27 cellular contexts compared by ENCODE assay signal in genomic region chr13:24036115-24036514, GRCh38.
DNase-seq lines count a peak whose midpoint lies in the region; ATAC-seq, FAIRE-seq and TF ChIP-seq lines count a peak whose summit lies in the region.
"Had no signal": no experiment of that assay in that cellular context is flagged by ENCODE, and none has a peak within 500 bp of the region (broad histone marks: within the 10 kb centered on the region; RNA-seq: fewer than 3 reads in every experiment).

No MANE protein-coding gene starts in this region.

- H2BK20ac ChIP-seq in H1 (ENCODE audit: low read length) = no peak overlapping the region

- no peak overlapping the region for H2AFZ ChIP-seq in H1 (ENCODE audit: low read length)

- no peaks in the 10 kb centered on the region for H3K23me2 ChIP-seq in H1 (ENCODE audit: low read depth, low read length)

- no peak for TF ChIP-seq EP300 in H1 (IDR thresholded peaks at IDR 0.05; ENCODE audit: borderline replicate concordance in 1 of 2, low read depth in 2 of 2, low read length in 2 of 2)
- no peak for TF ChIP-seq EP300 in transverse colon (IDR thresholded peaks at IDR 0.05; ENCODE audit: low read depth)

- H3K27me3 ChIP-seq in right cardiac atrium (ENCODE audit: control insufficient read depth, insufficient read depth) (no peaks in the 10 kb centered on the region), H1 (replicated peaks in 1 of 4; ENCODE audit: control insufficient read depth in 3 of 4, extremely low read depth in 1 of 4, insufficient read depth in 3 of 4, low read length in 3 of 4) (peaks cover 1 to 27% (median 22%) of the 10 kb centered on the region in 4 experiments), mesendoderm (ENCODE audit: insufficient read depth, low read length, poor library complexity) (no peaks in the 10 kb centered on the region), transverse colon (no peaks in the 10 kb centered on the region)

- in situ Hi-C loops in transverse colon (cut with MboI; ENCODE audit: low pct_ligation_motif_present in 1 of 4, low pct_unique_long_range_greater_than_20kb in 1 of 4, low sequenced_read_pairs in 3 of 4) = no loop called here

- intact Hi-C loops in Right ventricle myocardium inferior (cut with DNase I) = no loop called here
- intact Hi-C loops in right cardiac atrium (cut with DNase I) = no loop called here
- intact Hi-C loops in transverse colon (cut with DNase I; ENCODE audit: low total_unique reads) = no loop called here

- CTCF ChIA-PET in H1 (lab: Charles Lee; ENCODE audit: partially characterized antibody) = interaction anchor here (1.6 to 3.4 kb wide), 2 partner anchors 15 to 17 kb away, joined by 3 to 8 read pairs; no protein-coding TSS in a partner anchor

- POLR2A ChIA-PET in H1 (lab: Charles Lee; ENCODE audit: partially characterized antibody) = no interaction called here

- H2BK120ac ChIP-seq in H1 (replicated peaks; ENCODE audit: low read depth, low read length) = no peak overlapping the region
- H2BK120ac ChIP-seq in mesendoderm (ENCODE audit: low read depth, low read length) = no peak overlapping the region

- H3K4ac ChIP-seq in H1 (replicated peaks; ENCODE audit: insufficient read length, low read depth, low read length) (no peak overlapping the region), mesendoderm (ENCODE audit: low read depth, low read length) (no peak overlapping the region)

- H4K20me1 ChIP-seq in H1 (replicated peaks in 1 of 2; ENCODE audit: control insufficient read depth in 1 of 2, insufficient read depth in 2 of 2, low read length in 2 of 2) = no peaks in the 10 kb centered on the region

- H3K56ac ChIP-seq in H1 (replicated peaks; ENCODE audit: insufficient read length, low read depth, low read length) (no peak overlapping the region), mesendoderm (ENCODE audit: low read length) (no peak overlapping the region)

- H3K4me3 ChIP-seq in right cardiac atrium (ENCODE audit: low read length) (no peak overlapping the region), H1 (ENCODE audit: extremely low read depth in 1 of 4, insufficient read depth in 2 of 4, low read depth in 3 of 4, low read length in 4 of 4) (no peak overlapping the region), mesendoderm (ENCODE audit: low read length) (no peak overlapping the region), transverse colon (no peak overlapping the region)
- H3K4me3 ChIP-seq: mucosa of descending colon, prostate gland had no signal

- H3K9ac ChIP-seq in H1 (replicated peaks in 1 of 4; ENCODE audit: extremely low read depth in 1 of 4, low read depth in 3 of 4, low read length in 3 of 4) (no peak overlapping the region), mesendoderm (ENCODE audit: low read length) (no peak overlapping the region)

- TF ChIP-seq CTCF in H1 (IDR thresholded peaks at IDR 0.05; ENCODE audit: control extremely low read depth in 1 of 3, insufficient read depth in 1 of 3, low read depth in 1 of 3, low read length in 3 of 3) = no peak
- no peak for TF ChIP-seq CTCF in transverse colon (IDR thresholded peaks at IDR 0.05)

- no peak for TF ChIP-seq RAD21 in H1 (IDR thresholded peaks at IDR 0.05 in 1 of 2, conservative IDR thresholded peaks at IDR 0.05 in 1 of 2; ENCODE audit: low read depth in 2 of 2, low read length in 2 of 2)

- ATAC-seq in Right ventricle myocardium inferior (peak; percentile 35), right cardiac atrium (no peak), HG03045 (IDR thresholded peaks at IDR 0.05; ENCODE audit: unreplicated experiment) (no peak)
- ATAC-seq: left colon, mucosa of descending colon, T-cell had no signal

- no peaks in the 10 kb centered on the region for H3K79me1 ChIP-seq in H1 (ENCODE audit: low read depth, low read length)
- H3K79me1 ChIP-seq in mesendoderm (ENCODE audit: low read length) = no peaks in the 10 kb centered on the region

- FAIRE-seq in H1 (lab: Jason Lieb, UNC) = no peak

- 60% methylated on average over 2 of the region's 2 CpGs for WGBS in right cardiac atrium
- 84% methylated on average over 2 of the region's 2 CpGs; no CpG with 5 or more reads in 1 of the 2 experiments for WGBS in H1 (ENCODE audit: extremely low coverage in 1 of 2, insufficient coverage in 1 of 2, insufficient read length in 1 of 2, insufficient replicate concordance in 2 of 2, low coverage in 1 of 2, low lambda C conversion rate in 2 of 2, missing lambda C conversion rate in 1 of 2), 2 experiments
- WGBS in mesendoderm (ENCODE audit: extremely low coverage, insufficient coverage, low lambda C conversion rate) = no CpG with 5 or more reads among the region's 2 CpGs
- WGBS in transverse colon (ENCODE audit: low coverage in 1 of 2), 2 donors = 71 to 90% methylated on average over 2 of the region's 2 CpGs

- H3K23ac ChIP-seq in H1 (ENCODE audit: insufficient read length) = no peak overlapping the region
- H3K23ac ChIP-seq in mesendoderm (ENCODE audit: low read length) = no peak overlapping the region

- no peak for TF ChIP-seq POLR2A in H1 (IDR thresholded peaks at IDR 0.05; ENCODE audit: control extremely low read depth in 1 of 2, low read depth in 2 of 2, low read length in 2 of 2)
- no peak for TF ChIP-seq POLR2A in transverse colon (IDR thresholded peaks at IDR 0.05)

- H2AK5ac ChIP-seq in H1 (ENCODE audit: low read depth, low read length) = no peak overlapping the region
- no peak overlapping the region for H2AK5ac ChIP-seq in mesendoderm (ENCODE audit: low read length)

- no peak overlapping the region for H4K8ac ChIP-seq in H1 (ENCODE audit: extremely low read depth, insufficient read depth, low read length)
- no peak overlapping the region for H4K8ac ChIP-seq in mesendoderm (ENCODE audit: low read depth, low read length)

- H2BK5ac ChIP-seq in H1 (ENCODE audit: low read depth, low read length) = no peak overlapping the region
- no peak overlapping the region for H2BK5ac ChIP-seq in mesendoderm (ENCODE audit: low read length)

- no peak for DNase-seq in Right ventricle myocardium inferior (ENCODE audit: missing footprints)
- no peak for DNase-seq in right cardiac atrium
- DNase-seq in H1 (ENCODE audit: low read depth in 1 of 2, low spot score in 2 of 2) = no peak
- DNase-seq in mesendoderm = peak; percentile 53
- DNase-seq in T-helper 9 cell = no peak
- DNase-seq in transverse colon = no peak
- DNase-seq in mesenteric fat pad (ENCODE audit: low spot score) = no peak
- DNase-seq: activated CD4-positive, alpha-beta T cell treated with anti-CD3 and anti-CD28 coated beads for 4 hours; activated naive CD4-positive, alpha-beta T cell treated with Interleukin-2 at 50 U/mL for 16 hours; activated T-cell treated with anti-CD3 and anti-CD28 coated beads, Interleukin-2, amount 50 U/mL, for 48 hours; CD8-positive, alpha-beta memory T cell; cerebellar nuclear complex; DMS153; effector memory CD4-positive, alpha-beta T cell; GF-D8; left colon; mucosa of descending colon; NCI-H1092; NCI-H1930; NCI-H226; NCI-H82; SHP77; stimulated activated CD4-positive, alpha-beta T cell treated with anti-CD3 and anti-CD28 coated beads, Interleukin-1b, Interleukin-23, amount 100 ng/mL, for 48 hours; T-cell had no signal

- no peaks in the 10 kb centered on the region for H3K79me2 ChIP-seq in H1 (ENCODE audit: control insufficient read depth in 1 of 2, insufficient read depth in 2 of 2, low read length in 2 of 2)
- H3K79me2 ChIP-seq in mesendoderm (ENCODE audit: control insufficient read depth, insufficient read depth, low read length) = no peaks in the 10 kb centered on the region

- H3K4me2 ChIP-seq in H1 (ENCODE audit: insufficient read depth in 1 of 2, low read depth in 2 of 2, low read length in 2 of 2) = no peak overlapping the region
- H3K4me2 ChIP-seq in mesendoderm (ENCODE audit: low read length) = no peak overlapping the region

- H3K27ac ChIP-seq in right cardiac atrium (ENCODE audit: low read length) (no peak overlapping the region), H1 (ENCODE audit: low read depth, low read length) (no peak overlapping the region), mesendoderm (ENCODE audit: low read depth, low read length) (no peak overlapping the region), transverse colon (no peak overlapping the region)
- H3K27ac ChIP-seq: 22Rv1 had no signal

- H2BK15ac ChIP-seq in H1 (ENCODE audit: low read length) (0 out of 2 replicates have a peak overlapping the region, but pooled peaks have one; percentile 33), mesendoderm (replicated peaks; ENCODE audit: low read depth) (no peak overlapping the region)

- H3K4me1 ChIP-seq in right cardiac atrium (ENCODE audit: control insufficient read depth, insufficient read depth, low read length) (peaks cover 2% of the 10 kb centered on the region), H1 (replicated peaks in 1 of 4; ENCODE audit: control insufficient read depth in 3 of 4, insufficient read depth in 4 of 4, low read length in 3 of 4) (peaks cover 0 to 4% (median 2%) of the 10 kb centered on the region in 4 experiments; a peak in 3 of 7 replicates), mesendoderm (ENCODE audit: control insufficient read depth, low read depth, low read length) (no peaks in the 10 kb centered on the region), transverse colon (peaks cover 13 to 40% (median 19%) of the 10 kb centered on the region in 4 donors)
- H3K4me1 ChIP-seq: prostate gland had no signal

- H3K9me3 ChIP-seq in right cardiac atrium (ENCODE audit: control insufficient read depth, low read length) (no peaks in the 10 kb centered on the region), H1 (ENCODE audit: insufficient read depth in 2 of 2, low read depth in 1 of 2, low read length in 1 of 2) (no peaks in the 10 kb centered on the region), transverse colon (no peaks in the 10 kb centered on the region)
- H3K9me3 ChIP-seq: mucosa of descending colon, prostate gland had no signal

- H4K91ac ChIP-seq in H1 (replicated peaks; ENCODE audit: insufficient read length, low read length) = no peak overlapping the region

- no peak overlapping the region for H3K14ac ChIP-seq in H1 (ENCODE audit: insufficient read length)

- no peaks in the 10 kb centered on the region for H3K36me3 ChIP-seq in H1 (ENCODE audit: control insufficient read depth in 2 of 4, insufficient read depth in 4 of 4, low read length in 3 of 4)
- H3K36me3 ChIP-seq in mesendoderm (ENCODE audit: control insufficient read depth, insufficient read depth, low read length) = no peaks in the 10 kb centered on the region
- H3K36me3 ChIP-seq in transverse colon = no peaks in the 10 kb centered on the region
- H3K36me3 ChIP-seq: prostate gland had no signal

- no peak overlapping the region for H2BK12ac ChIP-seq in H1 (ENCODE audit: low read depth, low read length)

- H4K5ac ChIP-seq in H1 (ENCODE audit: insufficient read length, low read depth, low read length) (no peak overlapping the region), mesendoderm (ENCODE audit: low read length) (no peak overlapping the region)

- no peak overlapping the region for H3K18ac ChIP-seq in H1 (ENCODE audit: extremely low read depth, low read length)
- no peak overlapping the region for H3K18ac ChIP-seq in mesendoderm (ENCODE audit: low read length)

TF ChIP-seq in H1, 55 proteins besides CTCF, POLR2A, EP300 and RAD21 (continues in another document):
- TF ChIP-seq CHD1 (IDR thresholded peaks at IDR 0.05; ENCODE audit: low read depth, low read length) = no peak
- no peak for TF ChIP-seq SIX5 (IDR thresholded peaks at IDR 0.05; ENCODE audit: low read depth, low read length)
- no peak for TF ChIP-seq TBP (IDR thresholded peaks at IDR 0.05; ENCODE audit: low read depth, low read length)
- no peak for TF ChIP-seq CBX8 (IDR thresholded peaks at IDR 0.05; ENCODE audit: borderline replicate concordance, low read depth, low read length)
